1 cellular context compared by ENCODE assay signal in the genomic region with DNA sequence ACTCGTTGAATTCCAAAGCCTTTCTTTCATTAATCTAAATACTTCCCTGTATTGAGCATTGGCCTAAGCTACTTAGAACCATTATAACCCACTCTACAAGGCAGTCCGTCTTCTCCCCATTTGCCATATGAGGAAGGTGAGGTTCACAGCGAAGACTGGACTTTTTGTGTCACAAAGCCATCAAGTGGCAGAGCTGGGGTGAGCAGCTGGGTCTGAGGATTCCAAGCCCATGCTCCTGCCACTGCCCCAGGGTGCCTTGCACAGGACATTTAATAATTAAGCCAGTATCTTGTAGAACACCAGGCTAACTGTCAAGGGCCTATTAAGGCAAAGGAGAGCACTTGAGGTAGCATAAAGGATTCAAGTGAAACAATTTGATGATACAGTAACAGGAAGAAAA.
TF ChIP-seq lines count a peak whose summit lies in the region.

No MANE protein-coding gene starts in this region.

TF ChIP-seq in HepG2, 621 proteins besides CTCF, POLR2A, EP300 and RAD21 (continued from another document):
- TF ChIP-seq ZKSCAN1 (IDR thresholded peaks at IDR 0.05; ENCODE audit: low read length) (no peak), ZNF496 (CRISPR knock-in tag; IDR thresholded peaks at IDR 0.05; ENCODE audit: insufficient replicate concordance) (no peak), HNF4A (CRISPR knock-in tag; IDR thresholded peaks at IDR 0.05) (peak; percentile 16; the same call in 1 of the 2 replicates), ZNF607 (CRISPR knock-in tag; IDR thresholded peaks at IDR 0.05; ENCODE audit: borderline replicate concordance) (no peak), NAIF1 (CRISPR knock-in tag; IDR thresholded peaks at IDR 0.05; ENCODE audit: borderline replicate concordance) (no peak), ZNF136 (CRISPR knock-in tag; IDR thresholded peaks at IDR 0.05; ENCODE audit: low read depth) (0 out of 2 replicates have a peak, but pooled peaks have one; percentile 49), CBX2 (IDR thresholded peaks at IDR 0.05; ENCODE audit: low read depth, low read length) (no peak), CBX2 (CRISPR knock-in tag; IDR thresholded peaks at IDR 0.05; ENCODE audit: low read depth) (no peak), ZKSCAN5 (CRISPR knock-in tag; IDR thresholded peaks at IDR 0.05) (no peak), SAP130 (CRISPR knock-in tag; IDR thresholded peaks at IDR 0.05; ENCODE audit: low read depth) (0 out of 2 replicates have a peak, but pooled peaks have one; percentile 10), SMAD1 (CRISPR knock-in tag; IDR thresholded peaks at IDR 0.05; ENCODE audit: borderline replicate concordance, low read depth) (no peak), ZNF33B (CRISPR knock-in tag; IDR thresholded peaks at IDR 0.05) (0 out of 2 replicates have a peak, but pooled peaks have one; percentile 21), KDM5B (CRISPR knock-in tag; IDR thresholded peaks at IDR 0.05; ENCODE audit: borderline replicate concordance) (no peak), MTF1 (CRISPR knock-in tag; IDR thresholded peaks at IDR 0.05) (no peak), SNRNP70 (IDR thresholded peaks at IDR 0.05; ENCODE audit: low read depth, low read length) (no peak), MED8 (CRISPR knock-in tag; IDR thresholded peaks at IDR 0.05; ENCODE audit: insufficient replicate concordance) (no peak), ZNF737 (CRISPR knock-in tag; IDR thresholded peaks at IDR 0.05; ENCODE audit: borderline replicate concordance) (no peak), ZNF3 (CRISPR knock-in tag; IDR thresholded peaks at IDR 0.05) (0 out of 2 replicates have a peak, but pooled peaks have one; percentile 50), POGZ (CRISPR knock-in tag; IDR thresholded peaks at IDR 0.05) (no peak), RELA (CRISPR knock-in tag; IDR thresholded peaks at IDR 0.05) (no peak), RBM39 (IDR thresholded peaks at IDR 0.05; ENCODE audit: low read depth, low read length, poor library complexity, severe bottlenecking) (no peak), IRF2 (CRISPR knock-in tag; IDR thresholded peaks at IDR 0.05) (peak; percentile 20; the same call in 1 of the 2 replicates), SUZ12 (IDR thresholded peaks at IDR 0.05; ENCODE audit: low read depth, low read length) (no peak), ZSCAN22 (CRISPR knock-in tag; IDR thresholded peaks at IDR 0.05) (no peak), ZNF549 (CRISPR knock-in tag; IDR thresholded peaks at IDR 0.05) (no peak), RFXANK (CRISPR knock-in tag; IDR thresholded peaks at IDR 0.05) (no peak), CREB1 (IDR thresholded peaks at IDR 0.05) (no peak), CREB1 (CRISPR knock-in tag; IDR thresholded peaks at IDR 0.05) (no peak), POLR2AphosphoS2 (IDR thresholded peaks at IDR 0.05; ENCODE audit: low read depth, low read length) (no peak)
- TF ChIP-seq, protein P1, sequence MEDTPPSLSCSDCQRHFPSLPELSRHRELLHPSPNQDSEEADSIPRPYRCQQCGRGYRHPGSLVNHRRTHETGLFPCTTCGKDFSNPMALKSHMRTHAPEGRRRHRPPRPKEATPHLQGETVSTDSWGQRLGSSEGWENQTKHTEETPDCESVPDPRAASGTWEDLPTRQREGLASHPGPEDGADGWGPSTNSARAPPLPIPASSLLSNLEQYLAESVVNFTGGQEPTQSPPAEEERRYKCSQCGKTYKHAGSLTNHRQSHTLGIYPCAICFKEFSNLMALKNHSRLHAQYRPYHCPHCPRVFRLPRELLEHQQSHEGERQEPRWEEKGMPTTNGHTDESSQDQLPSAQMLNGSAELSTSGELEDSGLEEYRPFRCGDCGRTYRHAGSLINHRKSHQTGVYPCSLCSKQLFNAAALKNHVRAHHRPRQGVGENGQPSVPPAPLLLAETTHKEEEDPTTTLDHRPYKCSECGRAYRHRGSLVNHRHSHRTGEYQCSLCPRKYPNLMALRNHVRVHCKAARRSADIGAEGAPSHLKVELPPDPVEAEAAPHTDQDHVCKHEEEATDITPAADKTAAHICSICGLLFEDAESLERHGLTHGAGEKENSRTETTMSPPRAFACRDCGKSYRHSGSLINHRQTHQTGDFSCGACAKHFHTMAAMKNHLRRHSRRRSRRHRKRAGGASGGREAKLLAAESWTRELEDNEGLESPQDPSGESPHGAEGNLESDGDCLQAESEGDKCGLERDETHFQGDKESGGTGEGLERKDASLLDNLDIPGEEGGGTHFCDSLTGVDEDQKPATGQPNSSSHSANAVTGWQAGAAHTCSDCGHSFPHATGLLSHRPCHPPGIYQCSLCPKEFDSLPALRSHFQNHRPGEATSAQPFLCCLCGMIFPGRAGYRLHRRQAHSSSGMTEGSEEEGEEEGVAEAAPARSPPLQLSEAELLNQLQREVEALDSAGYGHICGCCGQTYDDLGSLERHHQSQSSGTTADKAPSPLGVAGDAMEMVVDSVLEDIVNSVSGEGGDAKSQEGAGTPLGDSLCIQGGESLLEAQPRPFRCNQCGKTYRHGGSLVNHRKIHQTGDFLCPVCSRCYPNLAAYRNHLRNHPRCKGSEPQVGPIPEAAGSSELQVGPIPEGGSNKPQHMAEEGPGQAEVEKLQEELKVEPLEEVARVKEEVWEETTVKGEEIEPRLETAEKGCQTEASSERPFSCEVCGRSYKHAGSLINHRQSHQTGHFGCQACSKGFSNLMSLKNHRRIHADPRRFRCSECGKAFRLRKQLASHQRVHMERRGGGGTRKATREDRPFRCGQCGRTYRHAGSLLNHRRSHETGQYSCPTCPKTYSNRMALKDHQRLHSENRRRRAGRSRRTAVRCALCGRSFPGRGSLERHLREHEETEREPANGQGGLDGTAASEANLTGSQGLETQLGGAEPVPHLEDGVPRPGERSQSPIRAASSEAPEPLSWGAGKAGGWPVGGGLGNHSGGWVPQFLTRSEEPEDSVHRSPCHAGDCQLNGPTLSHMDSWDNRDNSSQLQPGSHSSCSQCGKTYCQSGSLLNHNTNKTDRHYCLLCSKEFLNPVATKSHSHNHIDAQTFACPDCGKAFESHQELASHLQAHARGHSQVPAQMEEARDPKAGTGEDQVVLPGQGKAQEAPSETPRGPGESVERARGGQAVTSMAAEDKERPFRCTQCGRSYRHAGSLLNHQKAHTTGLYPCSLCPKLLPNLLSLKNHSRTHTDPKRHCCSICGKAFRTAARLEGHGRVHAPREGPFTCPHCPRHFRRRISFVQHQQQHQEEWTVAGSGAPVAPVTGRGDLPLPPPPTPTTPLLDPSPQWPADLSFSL (CRISPR knock-in tag; IDR thresholded peaks at IDR 0.05), result no peak
- TF ChIP-seq, protein P2, sequence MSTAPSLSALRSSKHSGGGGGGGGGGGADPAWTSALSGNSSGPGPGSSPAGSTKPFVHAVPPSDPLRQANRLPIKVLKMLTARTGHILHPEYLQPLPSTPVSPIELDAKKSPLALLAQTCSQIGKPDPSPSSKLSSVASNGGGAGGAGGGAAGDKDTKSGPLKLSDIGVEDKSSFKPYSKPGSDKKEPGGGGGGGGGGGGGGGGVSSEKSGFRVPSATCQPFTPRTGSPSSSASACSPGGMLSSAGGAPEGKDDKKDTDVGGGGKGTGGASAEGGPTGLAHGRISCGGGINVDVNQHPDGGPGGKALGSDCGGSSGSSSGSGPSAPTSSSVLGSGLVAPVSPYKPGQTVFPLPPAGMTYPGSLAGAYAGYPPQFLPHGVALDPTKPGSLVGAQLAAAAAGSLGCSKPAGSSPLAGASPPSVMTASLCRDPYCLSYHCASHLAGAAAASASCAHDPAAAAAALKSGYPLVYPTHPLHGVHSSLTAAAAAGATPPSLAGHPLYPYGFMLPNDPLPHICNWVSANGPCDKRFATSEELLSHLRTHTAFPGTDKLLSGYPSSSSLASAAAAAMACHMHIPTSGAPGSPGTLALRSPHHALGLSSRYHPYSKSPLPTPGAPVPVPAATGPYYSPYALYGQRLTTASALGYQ (CRISPR knock-in tag; IDR thresholded peaks at IDR 0.05), result no peak
- TF ChIP-seq, protein P3, sequence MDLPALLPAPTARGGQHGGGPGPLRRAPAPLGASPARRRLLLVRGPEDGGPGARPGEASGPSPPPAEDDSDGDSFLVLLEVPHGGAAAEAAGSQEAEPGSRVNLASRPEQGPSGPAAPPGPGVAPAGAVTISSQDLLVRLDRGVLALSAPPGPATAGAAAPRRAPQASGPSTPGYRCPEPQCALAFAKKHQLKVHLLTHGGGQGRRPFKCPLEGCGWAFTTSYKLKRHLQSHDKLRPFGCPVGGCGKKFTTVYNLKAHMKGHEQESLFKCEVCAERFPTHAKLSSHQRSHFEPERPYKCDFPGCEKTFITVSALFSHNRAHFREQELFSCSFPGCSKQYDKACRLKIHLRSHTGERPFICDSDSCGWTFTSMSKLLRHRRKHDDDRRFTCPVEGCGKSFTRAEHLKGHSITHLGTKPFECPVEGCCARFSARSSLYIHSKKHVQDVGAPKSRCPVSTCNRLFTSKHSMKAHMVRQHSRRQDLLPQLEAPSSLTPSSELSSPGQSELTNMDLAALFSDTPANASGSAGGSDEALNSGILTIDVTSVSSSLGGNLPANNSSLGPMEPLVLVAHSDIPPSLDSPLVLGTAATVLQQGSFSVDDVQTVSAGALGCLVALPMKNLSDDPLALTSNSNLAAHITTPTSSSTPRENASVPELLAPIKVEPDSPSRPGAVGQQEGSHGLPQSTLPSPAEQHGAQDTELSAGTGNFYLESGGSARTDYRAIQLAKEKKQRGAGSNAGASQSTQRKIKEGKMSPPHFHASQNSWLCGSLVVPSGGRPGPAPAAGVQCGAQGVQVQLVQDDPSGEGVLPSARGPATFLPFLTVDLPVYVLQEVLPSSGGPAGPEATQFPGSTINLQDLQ (CRISPR knock-in tag; IDR thresholded peaks at IDR 0.05), result no peak
- TF ChIP-seq, protein P4, sequence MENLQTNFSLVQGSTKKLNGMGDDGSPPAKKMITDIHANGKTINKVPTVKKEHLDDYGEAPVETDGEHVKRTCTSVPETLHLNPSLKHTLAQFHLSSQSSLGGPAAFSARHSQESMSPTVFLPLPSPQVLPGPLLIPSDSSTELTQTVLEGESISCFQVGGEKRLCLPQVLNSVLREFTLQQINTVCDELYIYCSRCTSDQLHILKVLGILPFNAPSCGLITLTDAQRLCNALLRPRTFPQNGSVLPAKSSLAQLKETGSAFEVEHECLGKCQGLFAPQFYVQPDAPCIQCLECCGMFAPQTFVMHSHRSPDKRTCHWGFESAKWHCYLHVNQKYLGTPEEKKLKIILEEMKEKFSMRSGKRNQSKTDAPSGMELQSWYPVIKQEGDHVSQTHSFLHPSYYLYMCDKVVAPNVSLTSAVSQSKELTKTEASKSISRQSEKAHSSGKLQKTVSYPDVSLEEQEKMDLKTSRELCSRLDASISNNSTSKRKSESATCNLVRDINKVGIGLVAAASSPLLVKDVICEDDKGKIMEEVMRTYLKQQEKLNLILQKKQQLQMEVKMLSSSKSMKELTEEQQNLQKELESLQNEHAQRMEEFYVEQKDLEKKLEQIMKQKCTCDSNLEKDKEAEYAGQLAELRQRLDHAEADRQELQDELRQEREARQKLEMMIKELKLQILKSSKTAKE (CRISPR knock-in tag; IDR thresholded peaks at IDR 0.05; ENCODE audit: borderline replicate concordance), result no peak
- TF ChIP-seq, protein P5, sequence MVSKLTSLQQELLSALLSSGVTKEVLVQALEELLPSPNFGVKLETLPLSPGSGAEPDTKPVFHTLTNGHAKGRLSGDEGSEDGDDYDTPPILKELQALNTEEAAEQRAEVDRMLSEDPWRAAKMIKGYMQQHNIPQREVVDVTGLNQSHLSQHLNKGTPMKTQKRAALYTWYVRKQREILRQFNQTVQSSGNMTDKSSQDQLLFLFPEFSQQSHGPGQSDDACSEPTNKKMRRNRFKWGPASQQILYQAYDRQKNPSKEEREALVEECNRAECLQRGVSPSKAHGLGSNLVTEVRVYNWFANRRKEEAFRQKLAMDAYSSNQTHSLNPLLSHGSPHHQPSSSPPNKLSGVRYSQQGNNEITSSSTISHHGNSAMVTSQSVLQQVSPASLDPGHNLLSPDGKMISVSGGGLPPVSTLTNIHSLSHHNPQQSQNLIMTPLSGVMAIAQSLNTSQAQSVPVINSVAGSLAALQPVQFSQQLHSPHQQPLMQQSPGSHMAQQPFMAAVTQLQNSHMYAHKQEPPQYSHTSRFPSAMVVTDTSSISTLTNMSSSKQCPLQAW (CRISPR knock-in tag; IDR thresholded peaks at IDR 0.05), result peak; percentile 36; the same call in 1 of the 2 replicates
- TF ChIP-seq, protein P6, sequence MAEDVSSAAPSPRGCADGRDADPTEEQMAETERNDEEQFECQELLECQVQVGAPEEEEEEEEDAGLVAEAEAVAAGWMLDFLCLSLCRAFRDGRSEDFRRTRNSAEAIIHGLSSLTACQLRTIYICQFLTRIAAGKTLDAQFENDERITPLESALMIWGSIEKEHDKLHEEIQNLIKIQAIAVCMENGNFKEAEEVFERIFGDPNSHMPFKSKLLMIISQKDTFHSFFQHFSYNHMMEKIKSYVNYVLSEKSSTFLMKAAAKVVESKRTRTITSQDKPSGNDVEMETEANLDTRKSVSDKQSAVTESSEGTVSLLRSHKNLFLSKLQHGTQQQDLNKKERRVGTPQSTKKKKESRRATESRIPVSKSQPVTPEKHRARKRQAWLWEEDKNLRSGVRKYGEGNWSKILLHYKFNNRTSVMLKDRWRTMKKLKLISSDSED (CRISPR knock-in tag; IDR thresholded peaks at IDR 0.05), result no peak
- TF ChIP-seq, protein P7, sequence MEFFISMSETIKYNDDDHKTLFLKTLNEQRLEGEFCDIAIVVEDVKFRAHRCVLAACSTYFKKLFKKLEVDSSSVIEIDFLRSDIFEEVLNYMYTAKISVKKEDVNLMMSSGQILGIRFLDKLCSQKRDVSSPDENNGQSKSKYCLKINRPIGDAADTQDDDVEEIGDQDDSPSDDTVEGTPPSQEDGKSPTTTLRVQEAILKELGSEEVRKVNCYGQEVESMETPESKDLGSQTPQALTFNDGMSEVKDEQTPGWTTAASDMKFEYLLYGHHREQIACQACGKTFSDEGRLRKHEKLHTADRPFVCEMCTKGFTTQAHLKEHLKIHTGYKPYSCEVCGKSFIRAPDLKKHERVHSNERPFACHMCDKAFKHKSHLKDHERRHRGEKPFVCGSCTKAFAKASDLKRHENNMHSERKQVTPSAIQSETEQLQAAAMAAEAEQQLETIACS (CRISPR knock-in tag; IDR thresholded peaks at IDR 0.05), result no peak
TF ChIP-seq in HepG2: peak in this region for 31.
